In the genomic region with DNA sequence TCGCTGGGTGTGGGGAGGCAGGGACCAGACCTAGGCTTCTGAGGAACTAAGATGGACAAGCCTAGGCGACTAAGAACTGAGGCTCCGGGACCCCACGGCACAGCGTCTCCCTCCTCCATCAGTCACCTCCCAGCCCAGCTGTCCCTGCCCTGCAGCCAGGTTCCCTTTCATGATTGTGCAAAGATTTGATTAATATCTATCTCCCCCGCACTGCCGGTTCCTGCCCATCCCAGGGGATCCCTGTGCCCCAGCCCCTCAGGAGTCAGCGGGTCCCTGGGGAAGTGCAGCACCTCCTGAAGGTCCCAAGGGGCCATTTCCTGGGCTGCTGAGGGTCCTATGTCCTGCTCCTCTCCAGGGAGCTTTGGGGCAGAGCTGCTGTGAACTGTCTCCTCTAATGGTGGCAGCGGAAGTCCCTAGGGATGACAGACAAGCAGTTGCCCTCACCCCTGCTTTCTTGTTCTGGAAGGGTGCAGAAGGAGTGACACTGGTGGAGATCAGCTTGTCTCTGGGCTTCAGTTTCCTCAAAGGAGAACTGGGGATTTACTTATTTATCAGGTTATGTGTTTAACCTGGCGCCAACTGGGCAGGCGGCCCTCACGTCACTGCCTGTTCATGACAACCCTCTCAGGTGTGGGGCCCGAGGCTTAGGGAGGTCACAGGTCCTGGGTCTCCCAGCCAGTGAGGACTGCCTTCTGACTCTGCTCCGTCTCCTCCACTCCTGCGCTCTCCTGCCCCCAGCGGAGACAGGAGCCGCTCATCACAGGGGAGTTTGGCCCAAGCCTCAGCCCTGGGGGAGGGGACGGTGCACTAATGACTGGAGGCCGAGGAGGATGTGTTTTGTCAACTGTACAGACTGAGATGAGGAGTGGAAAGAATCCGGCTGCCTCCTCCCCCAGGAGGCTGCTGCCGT, we compare ENCODE assay signal across 8 cellular contexts. TPM values are rescaled to one million over a fixed set of nuclear protein-coding genes. Genes with fewer than 3 reads are reported as not detected.
DNase-seq lines count a peak whose midpoint lies in the region; ATAC-seq, FAIRE-seq and TF ChIP-seq lines count a peak whose summit lies in the region.

No MANE protein-coding gene starts in this region.

- intact Hi-C loops in Caco-2 (cut with micrococcal nuclease; ENCODE audit: unreplicated experiment) (loop anchor here (5.0 kb wide), 1 partner anchor 305 kb away; no protein-coding TSS in a partner anchor), K562 (cut with micrococcal nuclease) (no loop called here)

- peaks cover 6% of the 10 kb centered on the region for H3K9me1 ChIP-seq in K562 (ENCODE audit: control insufficient read depth, insufficient read depth, low read length)

- H3K36me3 Mint-ChIP-seq in Caco-2 (ENCODE audit: insufficient read depth, unreplicated experiment): peaks cover 6% of the 10 kb centered on the region

- no peaks in the 10 kb centered on the region for H3K27me3 Mint-ChIP-seq in Caco-2 (ENCODE audit: insufficient read depth, unreplicated experiment)

- no peaks in the 10 kb centered on the region for H3K9me3 Mint-ChIP-seq in Caco-2 (ENCODE audit: unreplicated experiment)

- POLR2A ChIA-PET in Caco-2 (lab: Charles Lee) (interaction anchor here (0.5 kb wide), 1 partner anchor 15 kb away, joined by 8 read pairs; no protein-coding TSS in a partner anchor), K562 (lab: Yijun Ruan, JAX) (interaction anchor here (0.7 to 0.8 kb wide), 2 partner anchors 9 to 57 kb away, joined by 3 to 4 read pairs; no protein-coding TSS in a partner anchor)

- H2AFZ ChIP-seq in K562 (ENCODE audit: low read depth, low read length): no peak overlapping the region

- ATAC-seq in K562: peak; percentile 96
- ATAC-seq in GM19467 (IDR thresholded peaks at IDR 0.05; ENCODE audit: unreplicated experiment): no peak

- no peaks in the 10 kb centered on the region for H3K36me3 ChIP-seq in Caco-2 (ENCODE audit: control insufficient read depth, insufficient read depth, low read length)
- no peaks in the 10 kb centered on the region for H3K36me3 ChIP-seq in K562 (ENCODE audit: control insufficient read depth, insufficient read depth, low read length)

- FAIRE-seq in K562 (lab: Jason Lieb, UNC): peak; percentile 76

- peak in 1 of 2 experiments; percentile 78 for TF ChIP-seq CTCF in Caco-2 (IDR thresholded peaks at IDR 0.05; ENCODE audit: insufficient read depth in 1 of 2, low read depth in 1 of 2, low read length in 1 of 2, severe bottlenecking in 1 of 2, unreplicated experiment in 1 of 2)
- peak; percentile 73 for TF ChIP-seq CTCF in NB4 (IDR thresholded peaks at IDR 0.05; ENCODE audit: low read depth, low read length)
- peak; percentile 53 to 70 (median 61) for TF ChIP-seq CTCF in K562 (IDR thresholded peaks at IDR 0.05 in 2 of 3, conservative IDR thresholded peaks at IDR 0.05 in 1 of 3; ENCODE audit: insufficient read depth in 2 of 3, low read depth in 1 of 3, low read length in 3 of 3)

- no peak overlapping the region for H3K4me2 ChIP-seq in K562 (ENCODE audit: insufficient read depth, low read length)

- peaks cover 35% of the 10 kb centered on the region for H4K20me1 ChIP-seq in K562 (replicated peaks; ENCODE audit: control insufficient read depth, insufficient read depth, low read length)

- DNase-seq in Caco-2 (peak; percentile 78 to 80), NB4 (ENCODE audit: low read depth) (peak; percentile 93), K562 (ENCODE audit: extremely low read depth in 1 of 4, low spot score in 3 of 4) (peak; percentile 64 to 76 (median 72)), mucosa of gallbladder (ENCODE audit: low spot score) (peak; percentile 28), NCI-H2107 treated with DMSO at 0.1 percent for 48 hours (lab: John Stamatoyannopoulos, UW; ENCODE audit: unreplicated experiment) (no peak), NCI-H2081 (lab: John Stamatoyannopoulos, UW) (no peak)
- DNase-seq in effector CD8-positive, alpha-beta T cell (lab: John Stamatoyannopoulos, UW): no peak

- H3K4me1 ChIP-seq in Caco-2 (peaks cover 24% of the 10 kb centered on the region), K562 (replicated peaks in 1 of 2; ENCODE audit: control insufficient read depth in 2 of 2, insufficient read depth in 2 of 2, low read length in 2 of 2) (peaks cover 0 to 35% of the 10 kb centered on the region in 2 experiments; a peak in 2 of 5 replicates)

- TF ChIP-seq RAD21 in K562 (CRISPR knock-in tag; conservative IDR thresholded peaks at IDR 0.05 in 1 of 2, IDR thresholded peaks at IDR 0.05 in 1 of 2): peak in 1 of 2 experiments; percentile 44; a peak in 2 of 4 replicates

- H3K4me3 Mint-ChIP-seq in Caco-2 (ENCODE audit: unreplicated experiment): no peak overlapping the region

- H3K79me2 ChIP-seq in K562 (ENCODE audit: control insufficient read depth, insufficient read depth, low read length): no peaks in the 10 kb centered on the region

- CTCF ChIA-PET in Caco-2 (lab: Charles Lee) (interaction anchor here (0.7 kb wide), 1 partner anchor 21 kb away, joined by 3 read pairs; no protein-coding TSS in a partner anchor), K562 (lab: Yijun Ruan, JAX; ENCODE audit: low intra/inter-chr PET ratio) (no interaction called here)

- H3K4me1 Mint-ChIP-seq in Caco-2 (ENCODE audit: low read depth, unreplicated experiment): peaks cover 10% of the 10 kb centered on the region

- H3K27ac Mint-ChIP-seq in Caco-2 (ENCODE audit: unreplicated experiment): no peak overlapping the region

- H3K9me3 ChIP-seq in Caco-2 (no peaks in the 10 kb centered on the region), K562 (replicated peaks; ENCODE audit: control insufficient read depth, insufficient read depth, low read depth, low read length) (no peaks in the 10 kb centered on the region)

- no peaks in the 10 kb centered on the region; the same call in 1 of the 2 replicates for H3K27me3 ChIP-seq in Caco-2 (replicated peaks; ENCODE audit: control insufficient read depth, insufficient read depth, low read length)
- H3K27me3 ChIP-seq in K562 (ENCODE audit: control insufficient read depth in 2 of 2, insufficient read depth in 2 of 2, low read length in 2 of 2): peaks cover 40 to 74% of the 10 kb centered on the region in 2 experiments; a peak in 4 of 5 replicates

- WGBS in K562 (ENCODE audit: insufficient coverage, low coverage, missing lambda C conversion rate): 3% methylated on average over 19 of the region's 21 CpGs

- in situ Hi-C loops in K562 (cut with MboI): no loop called here

- H3K4me3 ChIP-seq in Caco-2 (ENCODE audit: low read depth, low read length): no peak overlapping the region
- peak overlapping the region; percentile 2 for H3K4me3 ChIP-seq in NB4 (ENCODE audit: low read depth, low read length)
- no peak overlapping the region for H3K4me3 ChIP-seq in K562

- H3K27ac ChIP-seq in K562 (ENCODE audit: extremely low read depth, low read depth, low read length): no peak overlapping the region

- no peak for TF ChIP-seq EP300 in K562 (IDR thresholded peaks at IDR 0.05; ENCODE audit: low read length)

- BruUV-seq in Caco-2 (replicated peaks; lab: Mats Ljungman, UMichigan) (no TSS peak), K562 (replicated peaks; lab: Mats Ljungman, UMichigan) (no TSS peak)

- TF ChIP-seq POLR2A in NB4 (IDR thresholded peaks at IDR 0.05; ENCODE audit: extremely low read depth, insufficient read length) (no peak), K562 (conservative IDR thresholded peaks at IDR 0.05) (no peak)

- 0 out of 4 replicates have a peak overlapping the region, but pooled peaks of 1 of the 2 experiments have one; percentile 28 for H3K9ac ChIP-seq in K562 (ENCODE audit: insufficient read depth in 1 of 2, low read depth in 2 of 2, low read length in 2 of 2)

RNA-seq across cellular contexts. Expression of gene C16orf74, which starts 1.9 kb away (rescaled TPM):
- total RNA-seq in Caco-2 (2022): 3.8 and 4.0 TPM in 2 replicates
- total RNA-seq in K562 (2011; cell fraction: chromatin; rRNA removed; ENCODE audit: low replicate concordance): not detected in 2 replicates
- total RNA-seq in K562 (2011; cell fraction: nucleolus; rRNA removed): not detected in 2 replicates
- not detected in 2 replicates for total RNA-seq in K562 (2011; cell fraction: nucleoplasm; rRNA removed)
- total RNA-seq in K562 (2014; rRNA removed): not detected in 2 replicates
- not detected in 2 replicates for total RNA-seq in K562 (2014; rRNA removed; fragmentation: Illumina TruSeq; extraction: Trizol)
- total RNA-seq in K562 (2015; rRNA removed; fragmentation: Illumina TruSeq; extraction: Trizol): not detected in 2 replicates
- total RNA-seq in K562 (2021): not detected in 2 replicates
- 0.11 TPM in 1 of 2 replicates, not detected in the other for polyA plus RNA-seq in K562 (2011; rRNA removed)
- polyA plus RNA-seq in K562 (2011; cell fraction: cytosol; rRNA removed): not detected in 2 replicates
- not detected in 2 replicates for polyA plus RNA-seq in K562 (2011; cell fraction: nucleus; rRNA removed)
- not detected in 2 replicates for polyA plus RNA-seq in K562 (2012)
- polyA plus RNA-seq in K562 (2014; fragmentation: Illumina TruSeq; extraction: Trizol): not detected in 2 replicates
- polyA plus RNA-seq in K562 (2014; fragmentation: Nextera tagmentation; extraction: Ambion mirVana): not detected
- not detected in 2 replicates for polyA plus RNA-seq in K562 (2014; rRNA removed)
- not detected in 2 replicates for polyA minus RNA-seq in K562 (2011; rRNA and poly(A)+ RNA removed)
- polyA minus RNA-seq in K562 (2011; cell fraction: cytosol; rRNA and poly(A)+ RNA removed): not detected in 2 replicates
- polyA minus RNA-seq in K562 (2011; cell fraction: nucleus; rRNA and poly(A)+ RNA removed): not detected in 2 replicates
- 0.83 TPM for total RNA-seq in mucosa of gallbladder

RNA-seq across cellular contexts. Expression of gene EMC8, which starts 46.6 kb away (rescaled TPM):
- total RNA-seq in Caco-2 (2022) (86.7 and 94.7 TPM in 2 replicates), K562 (2014; rRNA removed) (81.8 and 86.4 TPM in 2 replicates), K562 (2014; rRNA removed; fragmentation: Illumina TruSeq; extraction: Trizol) (36.4 and 48.6 TPM in 2 replicates), K562 (2015; rRNA removed; fragmentation: Illumina TruSeq; extraction: Trizol) (49.9 and 56.4 TPM in 2 replicates), K562 (2021) (60.8 and 71.9 TPM in 2 replicates), mucosa of gallbladder (21.4 TPM)
- total RNA-seq in K562 (2011; cell fraction: chromatin; rRNA removed; ENCODE audit: low replicate concordance): 39.0 and 71.6 TPM in 2 replicates
- 55.5 and 57.1 TPM in 2 replicates for total RNA-seq in K562 (2011; cell fraction: nucleolus; rRNA removed)
- total RNA-seq in K562 (2011; cell fraction: nucleoplasm; rRNA removed): 52.4 and 64.5 TPM in 2 replicates
- polyA plus RNA-seq in K562 (2011; rRNA removed) (45.2 and 54.7 TPM in 2 replicates), K562 (2014; fragmentation: Illumina TruSeq; extraction: Trizol) (32.7 and 39.8 TPM in 2 replicates), K562 (2014; fragmentation: Nextera tagmentation; extraction: Ambion mirVana) (10 to 100 TPM; 11.4 to 14.0 TPM), K562 (2014; rRNA removed) (61.7 and 69.1 TPM in 2 replicates)
- 64.7 and 82.3 TPM in 2 replicates for polyA plus RNA-seq in K562 (2011; cell fraction: cytosol; rRNA removed)
- polyA plus RNA-seq in K562 (2011; cell fraction: nucleus; rRNA removed): 50.0 and 69.2 TPM in 2 replicates
- 35.1 and 36.5 TPM in 2 replicates for polyA plus RNA-seq in K562 (2012)
- polyA minus RNA-seq in K562 (2011; rRNA and poly(A)+ RNA removed): 35.1 and 58.8 TPM in 2 replicates
- 45.7 and 51.0 TPM in 2 replicates for polyA minus RNA-seq in K562 (2011; cell fraction: cytosol; rRNA and poly(A)+ RNA removed)
- polyA minus RNA-seq in K562 (2011; cell fraction: nucleus; rRNA and poly(A)+ RNA removed): 26.1 and 37.0 TPM in 2 replicates

RNA-seq across cellular contexts. Expression of gene COX4I1, which starts 46.7 kb away (rescaled TPM):
- total RNA-seq in Caco-2 (2022) (814 and 893 TPM in 2 replicates), K562 (2014; rRNA removed) (941 and 994 TPM in 2 replicates), K562 (2014; rRNA removed; fragmentation: Illumina TruSeq; extraction: Trizol) (526 and 685 TPM in 2 replicates), K562 (2015; rRNA removed; fragmentation: Illumina TruSeq; extraction: Trizol) (613 and 651 TPM in 2 replicates), K562 (2021) (827 and 832 TPM in 2 replicates), mucosa of gallbladder (571 TPM)
- 142 and 234 TPM in 2 replicates for total RNA-seq in K562 (2011; cell fraction: chromatin; rRNA removed; ENCODE audit: low replicate concordance)
- 377 and 464 TPM in 2 replicates for total RNA-seq in K562 (2011; cell fraction: nucleolus; rRNA removed)
- total RNA-seq in K562 (2011; cell fraction: nucleoplasm; rRNA removed): 382 and 397 TPM in 2 replicates
- polyA plus RNA-seq in K562 (2011; rRNA removed) (1,032 and 1,039 TPM in 2 replicates), K562 (2014; fragmentation: Illumina TruSeq; extraction: Trizol) (1,040 and 1,078 TPM in 2 replicates), K562 (2014; fragmentation: Nextera tagmentation; extraction: Ambion mirVana) (1,000 to 10,000 TPM; 1,936 to 2,356 TPM), K562 (2014; rRNA removed) (1,078 and 1,164 TPM in 2 replicates)
- 957 and 1,096 TPM in 2 replicates for polyA plus RNA-seq in K562 (2011; cell fraction: cytosol; rRNA removed)
- 594 and 697 TPM in 2 replicates for polyA plus RNA-seq in K562 (2011; cell fraction: nucleus; rRNA removed)
- 796 and 1,103 TPM in 2 replicates for polyA plus RNA-seq in K562 (2012)
- polyA minus RNA-seq in K562 (2011; rRNA and poly(A)+ RNA removed): 533 and 536 TPM in 2 replicates
- polyA minus RNA-seq in K562 (2011; cell fraction: cytosol; rRNA and poly(A)+ RNA removed): 193 and 209 TPM in 2 replicates
- 68.0 and 114 TPM in 2 replicates for polyA minus RNA-seq in K562 (2011; cell fraction: nucleus; rRNA and poly(A)+ RNA removed)

Comparison
In these comparisons a context has a peak if more than half of its experiments do, and no peak if none do; other contexts are left out.
1. DNase-seq: peak in Caco-2 (2 of 2), NB4 (single experiment), K562 (4 of 4) and mucosa of gallbladder (single experiment); none in NCI-H2107 treated with DMSO at 0.1 percent for 48 hours (single experiment), NCI-H2081 (0 of 2) and effector CD8-positive, alpha-beta T cell (single experiment).